Comparison of ENCODE assay signal across 8 cellular contexts in genomic region chr16:81005644-81006471, GRCh38. TPM values are rescaled to one million over a fixed set of nuclear protein-coding genes. Genes with fewer than 3 reads are reported as not detected.
DNase-seq lines count a peak whose midpoint lies in the region; ATAC-seq and TF ChIP-seq lines count a peak whose summit lies in the region.

No MANE protein-coding gene starts in this region.

- DNase-seq in left ventricle myocardium inferior = no peak
- DNase-seq in left ventricle myocardium superior = no peak
- DNase-seq in fibroblast of peridontal ligament (ENCODE audit: extremely low read depth) = peak; percentile 37
- no peak for DNase-seq in prostate gland (ENCODE audit: low spot score)
- no peak for DNase-seq in NCI-H1105 treated with DMSO at 0.1 percent for 48 hours (lab: John Stamatoyannopoulos, UW)

- peaks cover 46% of the 10 kb centered on the region for H3K4me1 ChIP-seq in left ventricle myocardium inferior
- H3K4me1 ChIP-seq in prostate gland (replicated peaks) = peaks cover 11% of the 10 kb centered on the region

- H3K4me3 ChIP-seq in left ventricle myocardium inferior (peak overlapping the region; percentile 94), prostate gland (peak overlapping the region; percentile 86 to 99)

- intact Hi-C loops in left ventricle myocardium inferior (cut with micrococcal nuclease) (no loop called here), left ventricle myocardium superior (cut with micrococcal nuclease) (loop anchor here (5.0 kb wide), 1 partner anchor 71 kb away; the partner anchor contains the start of gene C16orf46), prostate gland (cut with DNase I) (loop anchor here (2.0 to 10.0 kb wide), 2 partner anchors 69 to 91 kb away; partner anchors contain the start of genes C16orf46 and GCSH)

- H3K27me3 ChIP-seq in left ventricle myocardium inferior (ENCODE audit: low read depth) = no peaks in the 10 kb centered on the region
- H3K27me3 ChIP-seq in prostate gland (replicated peaks; ENCODE audit: insufficient read depth) = no peaks in the 10 kb centered on the region

- H3K27ac ChIP-seq in left ventricle myocardium inferior (replicated peaks) = peak overlapping the region; percentile 99
- peak overlapping the region; percentile 90 for H3K27ac ChIP-seq in VCaP
- H3K27ac ChIP-seq in prostate gland = peak overlapping the region; percentile 98 to 99

- TF ChIP-seq CTCF in left ventricle myocardium inferior (IDR thresholded peaks at IDR 0.05; ENCODE audit: borderline replicate concordance) = no peak
- no peak for TF ChIP-seq CTCF in VCaP (conservative IDR thresholded peaks at IDR 0.05)
- no peak for TF ChIP-seq CTCF in prostate gland (IDR thresholded peaks at IDR 0.05)

- ATAC-seq in left ventricle myocardium superior (no peak), HG03025 (IDR thresholded peaks at IDR 0.05; ENCODE audit: low FRiP score, unreplicated experiment) (no peak), HG02884 (IDR thresholded peaks at IDR 0.05; ENCODE audit: unreplicated experiment) (no peak)

- no peak for TF ChIP-seq POLR2A in prostate gland (IDR thresholded peaks at IDR 0.05)

- H3K9me3 ChIP-seq in left ventricle myocardium inferior (replicated peaks) (no peaks in the 10 kb centered on the region), prostate gland (no peaks in the 10 kb centered on the region)

- H3K36me3 ChIP-seq in left ventricle myocardium inferior = no peaks in the 10 kb centered on the region
- H3K36me3 ChIP-seq in prostate gland = no peaks in the 10 kb centered on the region

- WGBS in prostate gland = 13% methylated on average over 27 of the region's 27 CpGs

RNA-seq across cellular contexts. Expression of gene CMC2, which starts 0.8 kb away (rescaled TPM):
- 136 TPM for total RNA-seq in left ventricle myocardium inferior
- 132 TPM for total RNA-seq in left ventricle myocardium superior
- total RNA-seq in prostate gland = 100 to 1,000 TPM in 1 of 2 donors, 10 to 100 TPM in 1; 38.9 to 153 TPM

RNA-seq across cellular contexts. Expression of gene CENPN, which starts 1.2 kb away (rescaled TPM):
- total RNA-seq in left ventricle myocardium inferior (7.9 TPM), left ventricle myocardium superior (7.2 TPM), prostate gland (100 to 1,000 TPM in 1 of 2 donors, 10 to 100 TPM in 1; 40.6 to 103 TPM)

RNA-seq across cellular contexts. Expression of gene ATMIN, which starts 29.8 kb away (rescaled TPM):
- total RNA-seq in left ventricle myocardium inferior (22.0 TPM), left ventricle myocardium superior (26.5 TPM), prostate gland (10 to 100 TPM; 47.1 to 62.4 TPM)
